In genomic region chr9:128274245-128274644, GRCh38 we compare ENCODE assay signal across 10 cellular contexts. TPM values are rescaled to one million over a fixed set of nuclear protein-coding genes. Genes with fewer than 3 reads are reported as not detected.
DNase-seq lines count a peak whose midpoint lies in the region; ATAC-seq and TF ChIP-seq lines count a peak whose summit lies in the region.
"Had no signal": no experiment of that assay in that cellular context is flagged by ENCODE, and none has a peak within 500 bp of the region (broad histone marks: within the 10 kb centered on the region; RNA-seq: fewer than 3 reads in every experiment).

No MANE protein-coding gene starts in this region.

- H3K36me3 ChIP-seq in SU-DHL-6 (ENCODE audit: low read length) (no peaks in the 10 kb centered on the region), fibroblast of lung (ENCODE audit: control insufficient read depth, insufficient read depth, low read length) (peaks cover 18% of the 10 kb centered on the region), rectal smooth muscle tissue (ENCODE audit: control insufficient read depth, insufficient read depth, low read length) (peaks cover 14% of the 10 kb centered on the region)
- no peaks in the 10 kb centered on the region for H3K36me3 ChIP-seq in effector memory CD4-positive, alpha-beta T cell (ENCODE audit: control insufficient read depth, insufficient read depth, low read length)

- no peaks in the 10 kb centered on the region for H3F3A ChIP-seq in SU-DHL-6 (ENCODE audit: insufficient read depth)

- peaks cover 7% of the 10 kb centered on the region for H3K36me3 Mint-ChIP-seq in T-helper 2 cell treated with Interferon-gamma antibody and Interleukin-4, amounts not matched to agents 5 μg/mL and 100 μg/mL, for 36 hours (ENCODE audit: low read depth)

- H3K9ac ChIP-seq in SU-DHL-6 (ENCODE audit: low read length) (peak overlapping the region; percentile 82), fibroblast of lung (ENCODE audit: insufficient read depth, low read length) (no peak overlapping the region), rectal smooth muscle tissue (ENCODE audit: low read length) (no peak overlapping the region)

- H3K27ac ChIP-seq in SU-DHL-6 (ENCODE audit: low read depth, low read length) (no peak overlapping the region), fibroblast of lung (ENCODE audit: insufficient read depth, low read length) (no peak overlapping the region), rectal smooth muscle tissue (ENCODE audit: low read depth, low read length) (no peak overlapping the region)
- no peak overlapping the region for H3K27ac ChIP-seq in effector memory CD4-positive, alpha-beta T cell (ENCODE audit: insufficient read depth, low read length, poor library complexity, severe bottlenecking)

- no peak overlapping the region for H3K27ac Mint-ChIP-seq in T-helper 2 cell treated with Interferon-gamma antibody and Interleukin-4, amounts not matched to agents 5 μg/mL and 100 μg/mL, for 36 hours

- no peaks in the 10 kb centered on the region for H3K9me3 Mint-ChIP-seq in T-helper 2 cell treated with Interferon-gamma antibody and Interleukin-4, amounts not matched to agents 5 μg/mL and 100 μg/mL, for 36 hours

- H3K9me3 ChIP-seq in SU-DHL-6 (ENCODE audit: insufficient read depth, low read length) (no peaks in the 10 kb centered on the region), fibroblast of lung (ENCODE audit: control insufficient read depth, insufficient read depth, low read depth, low read length) (no peaks in the 10 kb centered on the region)
- no peaks in the 10 kb centered on the region for H3K9me3 ChIP-seq in effector memory CD4-positive, alpha-beta T cell (ENCODE audit: control insufficient read depth, low read length)

- ATAC-seq in left colon = no peak

- no peak overlapping the region for H2AFZ ChIP-seq in SU-DHL-6 (ENCODE audit: low read depth, low read length, severe bottlenecking)
- no peak overlapping the region for H2AFZ ChIP-seq in fibroblast of lung (ENCODE audit: low read length)

- no peaks in the 10 kb centered on the region for H3K27me3 ChIP-seq in SU-DHL-6 (ENCODE audit: low read length)
- no peaks in the 10 kb centered on the region for H3K27me3 ChIP-seq in fibroblast of lung (ENCODE audit: control insufficient read depth, insufficient read depth, low read length)
- H3K27me3 ChIP-seq in rectal smooth muscle tissue (ENCODE audit: control insufficient read depth, insufficient read depth, low read length) = no peaks in the 10 kb centered on the region
- H3K27me3 ChIP-seq in effector memory CD4-positive, alpha-beta T cell (replicated peaks; ENCODE audit: control insufficient read depth, insufficient read depth, low read length, poor library complexity, severe bottlenecking) = no peaks in the 10 kb centered on the region

- peak overlapping the region; percentile 95 for H3K4me3 Mint-ChIP-seq in T-helper 2 cell treated with Interferon-gamma antibody and Interleukin-4, amounts not matched to agents 5 μg/mL and 100 μg/mL, for 36 hours

- peaks cover 13% of the 10 kb centered on the region for H3K79me2 ChIP-seq in SU-DHL-6 (ENCODE audit: insufficient read depth, low read length)
- peaks cover 31% of the 10 kb centered on the region for H3K79me2 ChIP-seq in fibroblast of lung (ENCODE audit: control insufficient read depth, insufficient read depth, low read length)

- H3K4me2 ChIP-seq in SU-DHL-6 (ENCODE audit: low read depth, low read length, poor library complexity, severe bottlenecking) (peak overlapping the region; percentile 74), fibroblast of lung (ENCODE audit: extremely low read depth, insufficient read depth, low read length) (peak overlapping the region; percentile 89)

- H4K20me1 ChIP-seq in SU-DHL-6 (ENCODE audit: low read depth, low read length) = no peaks in the 10 kb centered on the region
- no peaks in the 10 kb centered on the region for H4K20me1 ChIP-seq in fibroblast of lung (ENCODE audit: control insufficient read depth, extremely low read depth, insufficient read depth, low read length)

- intact Hi-C loops in left colon (cut with DNase I, micrococcal nuclease) = no loop called here

- no peak overlapping the region for H3K4me3 ChIP-seq in SU-DHL-6 (ENCODE audit: insufficient read depth, low read length, poor library complexity, severe bottlenecking)
- peak overlapping the region; percentile 78 to 99 (median 97) for H3K4me3 ChIP-seq in fibroblast of lung (replicated peaks in 1 of 4; ENCODE audit: control extremely low read depth in 1 of 4, insufficient read depth in 1 of 4, low read depth in 3 of 4, low read length in 4 of 4)
- peak overlapping the region; percentile 68 for H3K4me3 ChIP-seq in rectal smooth muscle tissue (ENCODE audit: low read length)
- H3K4me3 ChIP-seq in effector memory CD4-positive, alpha-beta T cell (ENCODE audit: insufficient read depth, low read depth, low read length, poor library complexity, severe bottlenecking) = no peak overlapping the region

- no peaks in the 10 kb centered on the region for H3K9me2 ChIP-seq in SU-DHL-6 (replicated peaks; ENCODE audit: insufficient read depth, low read length)

- H3K4me1 Mint-ChIP-seq in T-helper 2 cell treated with Interferon-gamma antibody and Interleukin-4, amounts not matched to agents 5 μg/mL and 100 μg/mL, for 36 hours (ENCODE audit: low read depth) = peaks cover 30% of the 10 kb centered on the region

- peaks cover 2% of the 10 kb centered on the region for H3K27me3 Mint-ChIP-seq in T-helper 2 cell treated with Interferon-gamma antibody and Interleukin-4, amounts not matched to agents 5 μg/mL and 100 μg/mL, for 36 hours (ENCODE audit: low read depth)

- no peak for DNase-seq in T-helper 2 cell treated with Interferon-gamma antibody and Interleukin-4, amounts not matched to agents 5 μg/mL and 100 μg/mL, for 36 hours (ENCODE audit: low spot score)
- DNase-seq in T-helper 2 cell (no peak), fibroblast of lung (ENCODE audit: low read depth in 2 of 2) (no peak), kidney glomerular epithelial cell (lab: John Stamatoyannopoulos, UW) (no peak), left colon (no peak)
- DNase-seq in effector memory CD4-positive, alpha-beta T cell = no peak
- DNase-seq: ACHN, substantia nigra had no signal

- TF ChIP-seq CTCF in SU-DHL-6 (IDR thresholded peaks at IDR 0.05; ENCODE audit: insufficient read depth, low read length, poor library complexity, severe bottlenecking) = no peak
- no peak for TF ChIP-seq CTCF in fibroblast of lung (conservative IDR thresholded peaks at IDR 0.05 in 1 of 2, IDR thresholded peaks at IDR 0.05 in 1 of 2; ENCODE audit: low read depth in 1 of 2, low read length in 2 of 2)

- H3K4me1 ChIP-seq in fibroblast of lung (ENCODE audit: control insufficient read depth, extremely low read depth, insufficient read depth, low read length) = peaks cover 4% of the 10 kb centered on the region
- H3K4me1 ChIP-seq in rectal smooth muscle tissue (ENCODE audit: control insufficient read depth, insufficient read depth, low read length) = peaks cover 7% of the 10 kb centered on the region
- H3K4me1 ChIP-seq in effector memory CD4-positive, alpha-beta T cell (ENCODE audit: control insufficient read depth, insufficient read depth, low read length, poor library complexity, severe bottlenecking) = peaks cover 17% of the 10 kb centered on the region

RNA-seq across cellular contexts. Expression of gene GOLGA2, which starts 1.6 kb away (rescaled TPM):
- total RNA-seq in fibroblast of lung (96.0 and 118 TPM in 2 replicates), left colon (100 to 1,000 TPM in 1 of 2 donors, 10 to 100 TPM in 1; 83.6 to 104 TPM)
- 107 and 126 TPM in 2 replicates for polyA plus RNA-seq in fibroblast of lung
- polyA plus RNA-seq in fibroblast of lung (2012) = 105 and 118 TPM in 2 replicates
- polyA minus RNA-seq in fibroblast of lung (ENCODE audit: low replicate concordance) = 33.4 and 48.1 TPM in 2 replicates

RNA-seq across cellular contexts. Expression of gene SWI5, which starts 1.8 kb away (rescaled TPM):
- total RNA-seq in fibroblast of lung = 35.4 and 35.7 TPM in 2 replicates
- polyA plus RNA-seq in fibroblast of lung = 46.7 and 62.6 TPM in 2 replicates
- 36.9 and 53.1 TPM in 2 replicates for polyA plus RNA-seq in fibroblast of lung (2012)
- 17.8 and 19.4 TPM in 2 replicates for polyA minus RNA-seq in fibroblast of lung (ENCODE audit: low replicate concordance)
- 10 to 100 TPM; 11.0 to 13.2 TPM for total RNA-seq in left colon

RNA-seq across cellular contexts. Expression of gene TRUB2, which starts 48.0 kb away (rescaled TPM):
- 18.7 and 22.6 TPM in 2 replicates for total RNA-seq in fibroblast of lung
- 10.4 and 13.7 TPM in 2 replicates for polyA plus RNA-seq in fibroblast of lung
- 26.4 and 31.2 TPM in 2 replicates for polyA plus RNA-seq in fibroblast of lung (2012)
- polyA minus RNA-seq in fibroblast of lung (ENCODE audit: low replicate concordance) = 24.7 and 36.3 TPM in 2 replicates
- 10 to 100 TPM; 22.5 to 28.7 TPM for total RNA-seq in left colon

RNA-seq across cellular contexts. Expression of gene COQ4, which starts 48.4 kb away (rescaled TPM):
- total RNA-seq in fibroblast of lung (11.2 and 12.6 TPM in 2 replicates), left colon (10 to 100 TPM; 51.1 to 64.4 TPM)
- 18.3 and 18.7 TPM in 2 replicates for polyA plus RNA-seq in fibroblast of lung
- polyA plus RNA-seq in fibroblast of lung (2012) = 25.1 and 27.4 TPM in 2 replicates
- polyA minus RNA-seq in fibroblast of lung (ENCODE audit: low replicate concordance) = 33.6 and 39.6 TPM in 2 replicates

Comparison
In these comparisons a context has a peak if more than half of its experiments do, and no peak if none do; other contexts are left out.
1. H3K4me3 ChIP-seq: peak in fibroblast of lung (4 of 4) and rectal smooth muscle tissue (single experiment); none in SU-DHL-6 (single experiment) and effector memory CD4-positive, alpha-beta T cell (single experiment).